ENCODE assay signal across 19 cellular contexts in genomic region chr2:187545238-187545751, GRCh38. TPM values are rescaled to one million over a fixed set of nuclear protein-coding genes. Genes with fewer than 3 reads are reported as not detected.
DNase-seq lines count a peak whose midpoint lies in the region; ATAC-seq and TF ChIP-seq lines count a peak whose summit lies in the region.
"Had no signal": no experiment of that assay in that cellular context is flagged by ENCODE, and none has a peak within 500 bp of the region (broad histone marks: within the 10 kb centered on the region; RNA-seq: fewer than 3 reads in every experiment).

No MANE protein-coding gene starts in this region.

- H3K36me3 Mint-ChIP-seq in endodermal cell (ENCODE audit: low read depth): no peaks in the 10 kb centered on the region
- H3K36me3 Mint-ChIP-seq: CD8-positive, alpha-beta memory T cell had no signal

- peaks cover 48% of the 10 kb centered on the region for H3K4me1 Mint-ChIP-seq in endodermal cell
- H3K4me1 Mint-ChIP-seq: CD8-positive, alpha-beta memory T cell; central memory CD8-positive, alpha-beta T cell had no signal

- intact Hi-C loops in heart left ventricle (cut with DNase I) (no loop called here), left ventricle myocardium superior (cut with micrococcal nuclease) (no loop called here), uterus (cut with DNase I; ENCODE audit: low total_unique reads) (no loop called here)

- TF ChIP-seq CTCF in heart left ventricle (IDR thresholded peaks at IDR 0.05) (no peak), liver (IDR thresholded peaks at IDR 0.05; ENCODE audit: low read depth, low read length, missing input control) (no peak), uterus (IDR thresholded peaks at IDR 0.05) (no peak), endodermal cell (conservative IDR thresholded peaks at IDR 0.05) (no peak)

- H3K9me3 ChIP-seq in heart left ventricle: no peaks in the 10 kb centered on the region
- H3K9me3 ChIP-seq in liver (ENCODE audit: control insufficient read depth in 4 of 4, low read length in 3 of 4): no peaks in the 10 kb centered on the region
- no peaks in the 10 kb centered on the region for H3K9me3 ChIP-seq in uterus
- no peaks in the 10 kb centered on the region for H3K9me3 ChIP-seq in endodermal cell (ENCODE audit: control insufficient read depth, low read length)
- H3K9me3 ChIP-seq: mucosa of descending colon had no signal

- TF ChIP-seq POLR2A in heart left ventricle (IDR thresholded peaks at IDR 0.05) (no peak), uterus (IDR thresholded peaks at IDR 0.05) (no peak)

- WGBS in heart left ventricle, 4 donors: 74 to 85% (median 77%) methylated on average over 1 of the region's 1 CpG
- 24% methylated on average over 1 of the region's 1 CpG for WGBS in liver
- 83 to 100% methylated on average over 1 of the region's 1 CpG for WGBS in endodermal cell (ENCODE audit: insufficient coverage in 1 of 2, insufficient read length in 1 of 2), 2 experiments

- no peaks in the 10 kb centered on the region for H3K9me3 Mint-ChIP-seq in endodermal cell
- H3K9me3 Mint-ChIP-seq: activated naive CD4-positive, alpha-beta T cell treated with anti-CD3 and anti-CD28 coated beads for 36 hours; T-helper 1 cell treated with Interleukin-12 subunit alpha and Interleukin-12 subunit beta and Interleukin-4 antibody, amounts not matched to agents 30 μg/mL and 1 μg/mL, for 36 hours had no signal

- no peak overlapping the region for H3K27ac Mint-ChIP-seq in endodermal cell
- H3K27ac Mint-ChIP-seq: activated naive CD4-positive, alpha-beta T cell treated with anti-CD3 and anti-CD28 coated beads for 36 hours; CD8-positive, alpha-beta memory T cell; T-helper 1 cell treated with Interleukin-12 subunit alpha and Interleukin-12 subunit beta and Interleukin-4 antibody, amounts not matched to agents 30 μg/mL and 1 μg/mL, for 36 hours had no signal

- H3K27ac ChIP-seq in heart left ventricle (peak overlapping the region in 8 of 12 donors; percentile 32 to 88 (median 45)), liver (ENCODE audit: low read depth in 1 of 2, low read length in 2 of 2) (peak overlapping the region; percentile 69 to 87), uterus (peak overlapping the region; percentile 65 to 86), endodermal cell (ENCODE audit: low read depth, low read length) (no peak overlapping the region), substantia nigra (ENCODE audit: low read depth, low read length, poor library complexity, severe bottlenecking) (no peak overlapping the region)

- no peak overlapping the region for H3K4me3 Mint-ChIP-seq in endodermal cell
- H3K4me3 Mint-ChIP-seq: activated naive CD4-positive, alpha-beta T cell treated with anti-CD3 and anti-CD28 coated beads for 36 hours; CD8-positive, alpha-beta memory T cell; central memory CD8-positive, alpha-beta T cell; T-helper 1 cell treated with Interleukin-12 subunit alpha and Interleukin-12 subunit beta and Interleukin-4 antibody, amounts not matched to agents 30 μg/mL and 1 μg/mL, for 36 hours had no signal

- no peaks in the 10 kb centered on the region for H3K36me3 ChIP-seq in heart left ventricle
- peaks cover 0 to 7% (median 0%) of the 10 kb centered on the region in 4 donors for H3K36me3 ChIP-seq in liver (ENCODE audit: control insufficient read depth in 4 of 4, insufficient read depth in 3 of 4, low read depth in 1 of 4, low read length in 3 of 4)
- H3K36me3 ChIP-seq in uterus: no peaks in the 10 kb centered on the region
- no peaks in the 10 kb centered on the region for H3K36me3 ChIP-seq in endodermal cell (ENCODE audit: control insufficient read depth, insufficient read depth, low read length)

- H3K27me3 ChIP-seq in heart left ventricle (no peaks in the 10 kb centered on the region), liver (ENCODE audit: control insufficient read depth in 4 of 4, insufficient read depth in 4 of 4, low read length in 3 of 4) (no peaks in the 10 kb centered on the region), uterus (no peaks in the 10 kb centered on the region), endodermal cell (ENCODE audit: control insufficient read depth, insufficient read depth, low read length, poor library complexity, severe bottlenecking) (no peaks in the 10 kb centered on the region)

- peak overlapping the region in 1 of 12 donors; percentile 19 for H3K4me3 ChIP-seq in heart left ventricle
- H3K4me3 ChIP-seq in liver (ENCODE audit: low read depth in 1 of 3, low read length in 3 of 3): no peak overlapping the region
- H3K4me3 ChIP-seq in uterus: no peak overlapping the region
- H3K4me3 ChIP-seq in endodermal cell (ENCODE audit: low read length): no peak overlapping the region
- H3K4me3 ChIP-seq: mucosa of descending colon had no signal

- ATAC-seq in heart left ventricle: no peak
- ATAC-seq in left ventricle myocardium superior: no peak
- ATAC-seq: mucosa of descending colon had no signal

- DNase-seq in heart left ventricle: no peak
- DNase-seq in left ventricle myocardium superior: no peak
- peak; percentile 54 for DNase-seq in astrocyte of the hippocampus (ENCODE audit: low read depth, low spot score)
- DNase-seq in uterus: no peak
- DNase-seq in DMS114 treated with DMSO at 0.1 percent for 48 hours (lab: John Stamatoyannopoulos, UW; ENCODE audit: unreplicated experiment): no peak
- no peak for DNase-seq in endodermal cell
- DNase-seq in substantia nigra (lab: John Stamatoyannopoulos, UW): no peak
- DNase-seq: 8988T; activated CD4-positive, CD25-positive, alpha-beta regulatory T cell treated with anti-CD3 and anti-CD28 coated beads, Interleukin-2, amount 50 U/mL, for 72 hours; activated CD8-positive, alpha-beta memory T cell treated with anti-CD3 and anti-CD28 coated beads, Interleukin-2, amount 50 U/mL, for 4 hours; activated naive CD4-positive, alpha-beta T cell treated with anti-CD3 and anti-CD28 coated beads for 36 hours; CD8-positive, alpha-beta memory T cell; mucosa of descending colon; NCI-H2029; NCI-H69; RPMI8226 had no signal

- H3K9ac ChIP-seq in liver (ENCODE audit: low read depth in 1 of 2, low read length in 2 of 2) (peak overlapping the region in 1 of 2 donors; percentile 84), endodermal cell (ENCODE audit: extremely low read depth, low read length, poor library complexity, severe bottlenecking) (no peak overlapping the region)

- no peak for TF ChIP-seq RAD21 in liver (IDR thresholded peaks at IDR 0.05)

- H3K4me1 ChIP-seq in heart left ventricle (peaks cover 0 to 79% (median 15%) of the 10 kb centered on the region in 12 donors), liver (ENCODE audit: control insufficient read depth in 4 of 4, insufficient read depth in 4 of 4, low read length in 3 of 4) (peaks cover 13 to 57% (median 24%) of the 10 kb centered on the region in 4 donors), uterus (no peaks in the 10 kb centered on the region), endodermal cell (ENCODE audit: control insufficient read depth, insufficient read depth, low read length) (peaks cover 5% of the 10 kb centered on the region)

- H3K27me3 Mint-ChIP-seq in endodermal cell (ENCODE audit: insufficient read depth): no peaks in the 10 kb centered on the region
- H3K27me3 Mint-ChIP-seq: central memory CD8-positive, alpha-beta T cell had no signal

TF ChIP-seq in liver, 16 proteins besides CTCF, POLR2A, EP300 and RAD21:
- TF ChIP-seq HNF4A (conservative IDR thresholded peaks at IDR 0.05) (no peak), YY1 (IDR thresholded peaks at IDR 0.05) (peak; percentile 3)

RNA-seq across cellular contexts. Expression of gene TFPI, which starts 8.9 kb away (rescaled TPM):
- total RNA-seq in heart left ventricle (10 to 100 TPM; 18.2 to 63.7 (median 25.0) TPM), left ventricle myocardium superior (24.2 TPM), liver (100 to 1,000 TPM; 109 to 152 TPM), uterus (100 to 1,000 TPM in 1 of 4 donors, 10 to 100 TPM in 3; 88.5 to 135 (median 99.2) TPM), endodermal cell (10 to 100 TPM; 33.0 to 34.3 TPM)
- polyA plus RNA-seq in heart left ventricle (10 to 100 TPM; 13.5 to 24.6 TPM), liver (100 to 1,000 TPM in 1 of 2 donors, 10 to 100 TPM in 1; 55.8 to 211 TPM)
- 36.1 TPM for polyA plus RNA-seq in endodermal cell (2013, experiment 1 of 2)
- 41.4 TPM for polyA plus RNA-seq in endodermal cell (2013, experiment 2 of 2)
- total RNA-seq: activated naive CD4-positive, alpha-beta T cell treated with anti-CD3 and anti-CD28 coated beads for 36 hours; CD8-positive, alpha-beta memory T cell had no signal
- polyA plus RNA-seq: CD8-positive, alpha-beta memory T cell had no signal

Comparison
In these comparisons a context has a peak if more than half of its experiments do, and no peak if none do; other contexts are left out.
1. H3K27ac ChIP-seq: peak in heart left ventricle (8 of 12), liver (2 of 2) and uterus (2 of 2); none in endodermal cell (single experiment) and substantia nigra (single experiment).